In the genomic region with DNA sequence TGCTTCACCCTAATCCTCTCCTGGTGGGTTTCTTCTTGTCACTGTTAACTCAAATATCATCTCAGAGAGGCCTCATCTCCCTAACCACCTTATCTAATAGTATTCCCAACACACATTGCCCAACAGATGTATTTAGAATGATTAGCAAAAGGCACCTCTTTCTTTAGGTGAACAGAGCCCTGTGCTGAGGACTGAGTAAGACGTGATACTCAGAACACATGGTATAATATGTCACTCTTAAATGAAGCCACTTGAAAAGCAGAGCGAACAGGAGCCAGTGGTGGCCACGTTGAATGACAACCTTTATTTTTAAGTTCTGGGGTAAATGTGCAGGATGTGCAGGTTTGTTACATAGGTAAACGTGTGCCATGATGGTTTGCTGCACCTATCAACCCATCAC, we compare ENCODE assay signal across 18 cellular contexts. TPM values are rescaled to one million over a fixed set of nuclear protein-coding genes. Genes with fewer than 3 reads are reported as not detected.
"Had no signal": no experiment of that assay in that cellular context is flagged by ENCODE, and none has a peak within 500 bp of the region (broad histone marks: within the 10 kb centered on the region; RNA-seq: fewer than 3 reads in every experiment).

No MANE protein-coding gene starts in this region.

- H3K27ac Mint-ChIP-seq: activated CD4-positive, alpha-beta T cell treated with anti-CD3 and anti-CD28 coated beads for 36 hours; activated naive CD8-positive, alpha-beta T cell treated with anti-CD3 and anti-CD28 coated beads for 36 hours; activated T-helper 2 cell treated with anti-CD3 and anti-CD28 coated beads, Interferon-gamma antibody, Interleukin-2, Interleukin-4, amounts not matched to agents 10 μg/mL and 5 μg/mL and 100 μg/mL, durations not matched to agents 14 hours and 24 hours and 36 hours; immature natural killer cell had no signal

- DNase-seq: activated CD4-positive, alpha-beta T cell treated with anti-CD3 and anti-CD28 coated beads for 36 hours; activated CD8-positive, alpha-beta memory T cell treated with anti-CD3 and anti-CD28 coated beads for 24 hours; activated naive CD8-positive, alpha-beta T cell treated with anti-CD3 and anti-CD28 coated beads for 36 hours; anterior cingulate cortex; esophagus squamous epithelium; foreskin fibroblast; immature natural killer cell; lower lobe of right lung; posterior cingulate gyrus; stimulated activated CD4-positive, alpha-beta T cell treated with anti-CD3 and anti-CD28 coated beads, Interleukin-4, amount 100 ng/mL, for 4 hours; thyroid gland had no signal

- ATAC-seq: activated CD4-positive, alpha-beta T cell treated with anti-CD3 and anti-CD28 coated beads for 36 hours had no signal

- H3K27ac ChIP-seq: esophagus squamous epithelium, neutrophil, right atrium auricular region, skin epidermis, vagina had no signal

- H3K4me1 ChIP-seq: thyroid gland, vagina had no signal

- H3K36me3 Mint-ChIP-seq: immature natural killer cell had no signal

- H3K9me3 ChIP-seq: lower lobe of right lung, neutrophil, thyroid gland had no signal

- H3K27me3 ChIP-seq: thyroid gland, vagina had no signal

- H3K36me3 ChIP-seq: esophagus squamous epithelium, lower lobe of right lung, neutrophil, right atrium auricular region, thyroid gland, vagina had no signal

- H3K4me3 ChIP-seq: esophagus squamous epithelium, right atrium auricular region, vagina had no signal

RNA-seq across cellular contexts. Expression of gene KSR2, which starts 1.5 kb away (rescaled TPM):
- total RNA-seq: activated naive CD8-positive, alpha-beta T cell treated with anti-CD3 and anti-CD28 coated beads for 36 hours; bronchial epithelial cell; myocyte had no signal
- polyA plus RNA-seq: immature natural killer cell had no signal
